Comparison of ENCODE assay signal across 12 cellular contexts in genomic region chr1:151976868-151977267, GRCh38. TPM values are rescaled to one million over a fixed set of nuclear protein-coding genes. Genes with fewer than 3 reads are reported as not detected.
A peak's percentile ranks its signal among the peaks of the same experiment; 100 is the strongest.
DNase-seq lines count a peak whose midpoint lies in the region; ATAC-seq and TF ChIP-seq lines count a peak whose summit lies in the region.
"Had no signal": no experiment of that assay in that cellular context is flagged by ENCODE, and none has a peak within 500 bp of the region (broad histone marks: within the 10 kb centered on the region; RNA-seq: fewer than 3 reads in every experiment).

No MANE protein-coding gene starts in this region.

- H2BK5ac ChIP-seq in mesenchymal stem cell (ENCODE audit: low read depth, low read length, poor library complexity, severe bottlenecking) = no peak overlapping the region

- in situ Hi-C loops in Caki2 (cut with HindIII; ENCODE audit: low pct_unique_long_range_greater_than_20kb, low sequenced_read_pairs) = no loop called here

- POLR2A ChIA-PET in CD8-positive, alpha-beta memory T cell (lab: Charles Lee) = no interaction called here

- no peaks in the 10 kb centered on the region for H3K27me3 Mint-ChIP-seq in chondrocyte (ENCODE audit: low read depth)
- no peaks in the 10 kb centered on the region for H3K27me3 Mint-ChIP-seq in CD8-positive, alpha-beta memory T cell
- H3K27me3 Mint-ChIP-seq: central memory CD8-positive, alpha-beta T cell had no signal

- no peak overlapping the region for H4K91ac ChIP-seq in mesenchymal stem cell (ENCODE audit: low read length)

- peak overlapping the region; percentile 46 for H3K9ac ChIP-seq in mesenchymal stem cell (ENCODE audit: low read length)

- TF ChIP-seq CTCF in chondrocyte (IDR thresholded peaks at IDR 0.05) = no peak
- TF ChIP-seq CTCF in esophagus squamous epithelium (IDR thresholded peaks at IDR 0.05) = no peak

- H2BK120ac ChIP-seq in mesenchymal stem cell (ENCODE audit: low read depth, low read length) = no peak overlapping the region

- H3K36me3 ChIP-seq in mesenchymal stem cell (ENCODE audit: control insufficient read depth in 1 of 2, insufficient read depth in 2 of 2, low read depth in 1 of 2, low read length in 2 of 2) = peaks cover 0 to 11% of the 10 kb centered on the region in 2 experiments
- H3K36me3 ChIP-seq in esophagus squamous epithelium = peaks cover 0 to 16% (median 8%) of the 10 kb centered on the region in 3 donors
- H3K36me3 ChIP-seq in CD8-positive, alpha-beta memory T cell (ENCODE audit: insufficient read depth, low read length) = peaks cover 5% of the 10 kb centered on the region

- peak overlapping the region; percentile 78 for H3K27ac ChIP-seq in mesenchymal stem cell (ENCODE audit: low read length, poor library complexity, severe bottlenecking)
- H3K27ac ChIP-seq in esophagus squamous epithelium = peak overlapping the region in 1 of 4 donors; percentile 38
- no peak overlapping the region for H3K27ac ChIP-seq in CD8-positive, alpha-beta memory T cell (ENCODE audit: low read depth, low read length)
- H3K27ac ChIP-seq: esophagus muscularis mucosa had no signal

- no peak overlapping the region for H3K23ac ChIP-seq in mesenchymal stem cell (ENCODE audit: low read length in 2 of 2)

- H3K4me1 ChIP-seq in mesenchymal stem cell (ENCODE audit: control insufficient read depth, insufficient read depth, low read depth, low read length) = peaks cover 18% of the 10 kb centered on the region
- peaks cover 17 to 69% (median 38%) of the 10 kb centered on the region in 3 donors for H3K4me1 ChIP-seq in esophagus squamous epithelium
- no peaks in the 10 kb centered on the region for H3K4me1 ChIP-seq in CD8-positive, alpha-beta memory T cell (ENCODE audit: insufficient read depth, low read length)

- no peak overlapping the region for H2AK5ac ChIP-seq in mesenchymal stem cell (ENCODE audit: low read length, severe bottlenecking)

- H3K14ac ChIP-seq in mesenchymal stem cell (ENCODE audit: low read length in 2 of 2) = peak overlapping the region in 1 of 2 experiments; percentile 18

- intact Hi-C loops in esophagus squamous epithelium (cut with DNase I) = no loop called here

- ATAC-seq in GM18520 (IDR thresholded peaks at IDR 0.05; ENCODE audit: unreplicated experiment) = no peak
- ATAC-seq in HG03457 (IDR thresholded peaks at IDR 0.05; ENCODE audit: unreplicated experiment) = no peak

- H4K8ac ChIP-seq in mesenchymal stem cell (ENCODE audit: low read length) = no peak overlapping the region

- no peak overlapping the region for H3K4ac ChIP-seq in mesenchymal stem cell (ENCODE audit: low read depth in 1 of 2, low read length in 2 of 2)

- H3K18ac ChIP-seq in mesenchymal stem cell (ENCODE audit: low read depth in 1 of 2, low read length in 2 of 2) = no peak overlapping the region

- CTCF ChIA-PET in CD8-positive, alpha-beta memory T cell (lab: Charles Lee) = interaction anchor here (1.3 to 2.8 kb wide), 4 partner anchors 9 to 36 kb away, joined by 3 to 12 read pairs (median 8); no protein-coding TSS in a partner anchor

- H3K9me3 Mint-ChIP-seq in chondrocyte (ENCODE audit: low read depth) = no peaks in the 10 kb centered on the region
- H3K9me3 Mint-ChIP-seq in CD8-positive, alpha-beta memory T cell = no peaks in the 10 kb centered on the region
- H3K9me3 Mint-ChIP-seq: central memory CD8-positive, alpha-beta T cell had no signal

- peaks cover 4% of the 10 kb centered on the region for H3K36me3 Mint-ChIP-seq in chondrocyte (ENCODE audit: low read depth)
- peaks cover 6 to 19% (median 10%) of the 10 kb centered on the region in 3 donors for H3K36me3 Mint-ChIP-seq in CD8-positive, alpha-beta memory T cell

- H3K27me3 ChIP-seq in mesenchymal stem cell (ENCODE audit: control insufficient read depth in 1 of 2, insufficient read depth in 1 of 2, low read length in 2 of 2) (no peaks in the 10 kb centered on the region), esophagus squamous epithelium (no peaks in the 10 kb centered on the region)
- no peaks in the 10 kb centered on the region for H3K27me3 ChIP-seq in CD8-positive, alpha-beta memory T cell (ENCODE audit: insufficient read depth, low read length, poor library complexity, severe bottlenecking)
- H3K27me3 ChIP-seq: esophagus muscularis mucosa had no signal

- H3K79me1 ChIP-seq in mesenchymal stem cell (replicated peaks; ENCODE audit: low read length, poor library complexity, severe bottlenecking) = no peaks in the 10 kb centered on the region

- no peak overlapping the region for H2AFZ ChIP-seq in mesenchymal stem cell (ENCODE audit: low read depth, low read length)

- H3K9me3 ChIP-seq in mesenchymal stem cell (ENCODE audit: control insufficient read depth, low read length) = no peaks in the 10 kb centered on the region
- H3K9me3 ChIP-seq in esophagus squamous epithelium = no peaks in the 10 kb centered on the region
- no peaks in the 10 kb centered on the region for H3K9me3 ChIP-seq in CD8-positive, alpha-beta memory T cell (ENCODE audit: low read length)
- H3K9me3 ChIP-seq: esophagus muscularis mucosa had no signal

- H2BK12ac ChIP-seq in mesenchymal stem cell (ENCODE audit: low read length in 2 of 2) = no peak overlapping the region

- H3K27ac Mint-ChIP-seq in chondrocyte (ENCODE audit: unreplicated experiment) = peak overlapping the region; percentile 55
- H3K27ac Mint-ChIP-seq in CD8-positive, alpha-beta memory T cell = no peak overlapping the region

- H2BK15ac ChIP-seq in mesenchymal stem cell (ENCODE audit: low read depth, poor library complexity, severe bottlenecking) = no peak overlapping the region

- DNase-seq in Caki2 (ENCODE audit: low read depth) = peak; percentile 53
- peak; percentile 41 for DNase-seq in NCI-H226
- DNase-seq in chondrocyte (ENCODE audit: low spot score) = no peak
- DNase-seq in mesenchymal stem cell = peak; percentile 55
- no peak for DNase-seq in esophagus squamous epithelium (lab: John Stamatoyannopoulos, UW)
- no peak for DNase-seq in CD8-positive, alpha-beta memory T cell
- DNase-seq: NCI-H1436 treated with DMSO at 0.1 percent for 48 hours, NCI-H69 had no signal

- H3K4me2 ChIP-seq in mesenchymal stem cell (ENCODE audit: low read length, poor library complexity, severe bottlenecking) = no peak overlapping the region

- peaks cover 66% of the 10 kb centered on the region for H3K4me1 Mint-ChIP-seq in chondrocyte (ENCODE audit: low read depth)
- H3K4me1 Mint-ChIP-seq in CD8-positive, alpha-beta memory T cell = peaks cover 7 to 19% (median 15%) of the 10 kb centered on the region in 3 donors

- no peak for TF ChIP-seq POLR2A in esophagus squamous epithelium (IDR thresholded peaks at IDR 0.05)

- 55% methylated on average over 2 of the region's 3 CpGs for WGBS in mesenchymal stem cell
- WGBS in esophagus squamous epithelium, 2 donors = 38 to 59% methylated on average over 2 to 3 of the region's 3 CpGs

- H3K4me3 ChIP-seq in mesenchymal stem cell (ENCODE audit: insufficient read depth in 1 of 2, low read depth in 1 of 2, low read length in 2 of 2) (no peak overlapping the region), esophagus squamous epithelium (no peak overlapping the region)
- H3K4me3 ChIP-seq in CD8-positive, alpha-beta memory T cell (ENCODE audit: low read length) = no peak overlapping the region
- H3K4me3 ChIP-seq: esophagus muscularis mucosa had no signal

- H3K4me3 Mint-ChIP-seq in chondrocyte (ENCODE audit: unreplicated experiment) = no peak overlapping the region
- H3K4me3 Mint-ChIP-seq in CD8-positive, alpha-beta memory T cell = no peak overlapping the region
- H3K4me3 Mint-ChIP-seq: central memory CD8-positive, alpha-beta T cell had no signal

RNA-seq across cellular contexts. Expression of gene S100A10, which starts 16.8 kb away (rescaled TPM):
- 456 and 483 TPM in 2 replicates for total RNA-seq in Caki2 (2014; rRNA removed; shearing (Covaris generic); ENCODE audit: low replicate concordance)
- total RNA-seq in chondrocyte (454 to 578 TPM (median 560 TPM) in 3 replicates), esophagus squamous epithelium (100 to 1,000 TPM; 301 to 611 (median 447) TPM)
- 743 TPM for polyA plus RNA-seq in mesenchymal stem cell (2013, experiment 1 of 2)
- 740 TPM for polyA plus RNA-seq in mesenchymal stem cell (2013, experiment 2 of 2)
- 100 to 1,000 TPM; 263 to 279 TPM for total RNA-seq in CD8-positive, alpha-beta memory T cell
- 1,167 TPM for polyA plus RNA-seq in CD8-positive, alpha-beta memory T cell

RNA-seq across cellular contexts. Expression of gene S100A11, which starts 59.9 kb away (rescaled TPM):
- total RNA-seq in Caki2 (2014; rRNA removed; shearing (Covaris generic); ENCODE audit: low replicate concordance) = 309 and 455 TPM in 2 replicates
- 546 to 749 TPM (median 741 TPM) in 3 replicates for total RNA-seq in chondrocyte
- polyA plus RNA-seq in mesenchymal stem cell (2013, experiment 1 of 2) = 2,510 TPM
- 2,559 TPM for polyA plus RNA-seq in mesenchymal stem cell (2013, experiment 2 of 2)
- 1,000 to 10,000 TPM in 3 of 4 donors, 100 to 1,000 TPM in 1; 900 to 2,319 (median 1,590) TPM for total RNA-seq in esophagus squamous epithelium
- total RNA-seq in CD8-positive, alpha-beta memory T cell = 100 to 1,000 TPM; 257 to 262 TPM
- 554 TPM for polyA plus RNA-seq in CD8-positive, alpha-beta memory T cell

Comparison
In these comparisons a context has a peak if more than half of its experiments do, and no peak if none do; other contexts are left out.
1. DNase-seq: peak in Caki2 (single experiment), NCI-H226 (single experiment) and mesenchymal stem cell (single experiment); none in chondrocyte (single experiment), esophagus squamous epithelium (single experiment) and CD8-positive, alpha-beta memory T cell (0 of 5).